Comparison of ENCODE assay signal across 14 cellular contexts in genomic region chr7:91280180-91280579, GRCh38. TPM values are rescaled to one million over a fixed set of nuclear protein-coding genes. Genes with fewer than 3 reads are reported as not detected.
DNase-seq lines count a peak whose midpoint lies in the region; ATAC-seq, FAIRE-seq and TF ChIP-seq lines count a peak whose summit lies in the region.
"Had no signal": no experiment of that assay in that cellular context is flagged by ENCODE, and none has a peak within 500 bp of the region (broad histone marks: within the 10 kb centered on the region; RNA-seq: fewer than 3 reads in every experiment).

No MANE protein-coding gene starts in this region.

- H3K23me2 ChIP-seq in H1 (ENCODE audit: low read depth, low read length), result no peaks in the 10 kb centered on the region; the same call in 1 of the 2 replicates

- no peak overlapping the region for H3K4me2 ChIP-seq in H1 (ENCODE audit: insufficient read depth in 1 of 2, low read depth in 2 of 2, low read length in 2 of 2)
- H3K4me2 ChIP-seq: BLaER1 had no signal

- no peak overlapping the region for H2AK5ac ChIP-seq in H1 (ENCODE audit: low read depth, low read length)

- TF ChIP-seq CTCF in GM12865 (IDR thresholded peaks at IDR 0.05; ENCODE audit: insufficient read depth, low read depth, low read length, missing control alignments) (no peak), H1 (IDR thresholded peaks at IDR 0.05; ENCODE audit: control extremely low read depth in 1 of 3, insufficient read depth in 1 of 3, low read depth in 1 of 3, low read length in 3 of 3) (no peak), breast epithelium (IDR thresholded peaks at IDR 0.05) (no peak), D721Med (IDR thresholded peaks at IDR 0.05; ENCODE audit: insufficient read depth, missing control alignments) (no peak)

- no peak for TF ChIP-seq EP300 in H1 (IDR thresholded peaks at IDR 0.05; ENCODE audit: borderline replicate concordance in 1 of 2, low read depth in 2 of 2, low read length in 2 of 2)

- H3K27me3 ChIP-seq in H1 (replicated peaks in 1 of 4; ENCODE audit: control insufficient read depth in 3 of 4, extremely low read depth in 1 of 4, insufficient read depth in 3 of 4, low read length in 3 of 4) (no peaks in the 10 kb centered on the region; a peak in 2 of 7 replicates), breast epithelium (no peaks in the 10 kb centered on the region)
- H3K27me3 ChIP-seq: BLaER1 had no signal

- no peak overlapping the region for H4K91ac ChIP-seq in H1 (replicated peaks; ENCODE audit: insufficient read length, low read length)

- intact Hi-C loops in breast epithelium (cut with DNase I; ENCODE audit: low total_unique reads), result no loop called here

- H4K5ac ChIP-seq in H1 (ENCODE audit: insufficient read length, low read depth, low read length), result no peak overlapping the region

- no peak overlapping the region for H3K23ac ChIP-seq in H1 (ENCODE audit: insufficient read length)

- TF ChIP-seq POLR2A in H1 (IDR thresholded peaks at IDR 0.05; ENCODE audit: control extremely low read depth in 1 of 2, low read depth in 2 of 2, low read length in 2 of 2), result no peak
- TF ChIP-seq POLR2A in breast epithelium (IDR thresholded peaks at IDR 0.05), result no peak

- H3K79me2 ChIP-seq in H1 (ENCODE audit: control insufficient read depth in 1 of 2, insufficient read depth in 2 of 2, low read length in 2 of 2), result no peaks in the 10 kb centered on the region

- H4K20me1 ChIP-seq in H1 (replicated peaks in 1 of 2; ENCODE audit: control insufficient read depth in 1 of 2, insufficient read depth in 2 of 2, low read length in 2 of 2), result no peaks in the 10 kb centered on the region
- H4K20me1 ChIP-seq: BLaER1 had no signal

- DNase-seq in GM12865 (ENCODE audit: low read depth) (peak; percentile 49), H1 (ENCODE audit: low read depth in 1 of 2, low spot score in 2 of 2) (no peak), breast epithelium (ENCODE audit: low spot score in 2 of 2) (no peak), D721Med (ENCODE audit: insufficient read length, low spot score) (no peak)
- DNase-seq in activated CD4-positive, CD25-positive, alpha-beta regulatory T cell treated with anti-CD3 and anti-CD28 coated beads, Interleukin-2, amount 50 U/mL, for 72 hours, result no peak
- DNase-seq: central memory CD4-positive, alpha-beta T cell; MV-4-11; PC-3; stimulated activated CD4-positive, alpha-beta T cell treated with anti-CD3 and anti-CD28 coated beads, Interleukin-4, amount 100 ng/mL, for 1 hour had no signal

- no peak overlapping the region for H2BK120ac ChIP-seq in H1 (replicated peaks; ENCODE audit: low read depth, low read length)

- no peak overlapping the region for H3K9ac ChIP-seq in H1 (replicated peaks in 1 of 4; ENCODE audit: extremely low read depth in 1 of 4, low read depth in 3 of 4, low read length in 3 of 4)
- H3K9ac ChIP-seq: BLaER1 had no signal

- H2AFZ ChIP-seq in H1 (ENCODE audit: low read length), result no peak overlapping the region

- H2BK20ac ChIP-seq in H1 (ENCODE audit: low read length), result no peak overlapping the region

- no peak overlapping the region for H2BK15ac ChIP-seq in H1 (ENCODE audit: low read length)

- CTCF ChIA-PET in H1 (lab: Charles Lee; ENCODE audit: partially characterized antibody), result interaction anchor here (1.1 to 1.4 kb wide), 3 partner anchors 13 to 358 kb away, joined by 3 to 6 read pairs (median 3); no protein-coding TSS in a partner anchor

- no peak overlapping the region for H2BK12ac ChIP-seq in H1 (ENCODE audit: low read depth, low read length)

- WGBS in H1 (ENCODE audit: extremely low coverage in 1 of 2, insufficient coverage in 1 of 2, insufficient read length in 1 of 2, insufficient replicate concordance in 2 of 2, low coverage in 1 of 2, low lambda C conversion rate in 2 of 2, missing lambda C conversion rate in 1 of 2), 2 experiments, result 21% methylated on average over 1 of the region's 1 CpG; no CpG with 5 or more reads in 1 of the 2 experiments

- H3K9me3 ChIP-seq in H1 (ENCODE audit: insufficient read depth in 2 of 2, low read depth in 1 of 2, low read length in 1 of 2), result no peaks in the 10 kb centered on the region
- no peaks in the 10 kb centered on the region for H3K9me3 ChIP-seq in breast epithelium
- H3K9me3 ChIP-seq: BLaER1 had no signal

- H3K14ac ChIP-seq in H1 (ENCODE audit: insufficient read length), result no peak overlapping the region

- no peaks in the 10 kb centered on the region for H3K36me3 ChIP-seq in H1 (ENCODE audit: control insufficient read depth in 2 of 4, insufficient read depth in 4 of 4, low read length in 3 of 4)
- H3K36me3 ChIP-seq in breast epithelium, result no peaks in the 10 kb centered on the region
- H3K36me3 ChIP-seq: BLaER1 had no signal

- no peak overlapping the region for H4K8ac ChIP-seq in H1 (ENCODE audit: extremely low read depth, insufficient read depth, low read length)

- H3K27ac ChIP-seq in H1 (ENCODE audit: low read depth, low read length) (no peak overlapping the region), breast epithelium (no peak overlapping the region)
- H3K27ac ChIP-seq: BLaER1, epithelial cell of prostate had no signal

- FAIRE-seq in H1 (lab: Jason Lieb, UNC) (no peak), D721Med (lab: Jason Lieb, UNC) (no peak)

- TF ChIP-seq RAD21 in H1 (IDR thresholded peaks at IDR 0.05 in 1 of 2, conservative IDR thresholded peaks at IDR 0.05 in 1 of 2; ENCODE audit: low read depth in 2 of 2, low read length in 2 of 2), result 0 out of 4 replicates have a peak, but pooled peaks have one; percentile 11 to 12

- no peak overlapping the region for H3K18ac ChIP-seq in H1 (ENCODE audit: extremely low read depth, low read length)

- no peak overlapping the region for H2BK5ac ChIP-seq in H1 (ENCODE audit: low read depth, low read length)

- H3K4ac ChIP-seq in H1 (replicated peaks; ENCODE audit: insufficient read length, low read depth, low read length), result no peak overlapping the region

- ATAC-seq in GM21423 (IDR thresholded peaks at IDR 0.05; ENCODE audit: unreplicated experiment) (peak; percentile 49), HG03439 (IDR thresholded peaks at IDR 0.05; ENCODE audit: unreplicated experiment) (peak; percentile 53), GM21526 (IDR thresholded peaks at IDR 0.05; ENCODE audit: low FRiP score, unreplicated experiment) (no peak)
- ATAC-seq: PC-3 had no signal

- H3K4me3 ChIP-seq in GM12865 (ENCODE audit: low read depth, low read length), result no peak overlapping the region
- no peak overlapping the region for H3K4me3 ChIP-seq in H1 (ENCODE audit: extremely low read depth in 1 of 4, insufficient read depth in 2 of 4, low read depth in 3 of 4, low read length in 4 of 4)
- H3K4me3 ChIP-seq in breast epithelium, result no peak overlapping the region
- H3K4me3 ChIP-seq: BLaER1 had no signal

- POLR2A ChIA-PET in H1 (lab: Charles Lee; ENCODE audit: partially characterized antibody), result interaction anchor here (0.6 kb wide), 1 partner anchor 144 kb away, joined by 3 read pairs; no protein-coding TSS in a partner anchor

- no peaks in the 10 kb centered on the region for H3K79me1 ChIP-seq in H1 (ENCODE audit: low read depth, low read length)

- H3K56ac ChIP-seq in H1 (replicated peaks; ENCODE audit: insufficient read length, low read depth, low read length), result no peak overlapping the region

- no peaks in the 10 kb centered on the region for H3K4me1 ChIP-seq in H1 (replicated peaks in 1 of 4; ENCODE audit: control insufficient read depth in 3 of 4, insufficient read depth in 4 of 4, low read length in 3 of 4)
- H3K4me1 ChIP-seq in breast epithelium, result no peaks in the 10 kb centered on the region
- H3K4me1 ChIP-seq: BLaER1 had no signal

TF ChIP-seq in H1, 55 proteins besides CTCF, POLR2A, EP300 and RAD21:
- no peak for TF ChIP-seq GTF2F1 (IDR thresholded peaks at IDR 0.05; ENCODE audit: borderline replicate concordance, low read depth, low read length)
- TF ChIP-seq TAF1 (IDR thresholded peaks at IDR 0.05; ENCODE audit: low read depth, low read length), result no peak
- TF ChIP-seq JUND (IDR thresholded peaks at IDR 0.05; ENCODE audit: low read length), result no peak
- no peak for TF ChIP-seq EGR1 (IDR thresholded peaks at IDR 0.05; ENCODE audit: borderline replicate concordance, low read depth, low read length)
- TF ChIP-seq CHD2 (IDR thresholded peaks at IDR 0.05; ENCODE audit: low read length), result no peak
- TF ChIP-seq ZNF274 (IDR thresholded peaks at IDR 0.05; ENCODE audit: borderline replicate concordance, extremely low read depth, low read length), result no peak
- TF ChIP-seq BRCA1 (IDR thresholded peaks at IDR 0.05; ENCODE audit: low read depth, low read length), result no peak
- TF ChIP-seq EZH2 (IDR thresholded peaks at IDR 0.05; ENCODE audit: low read depth, low read length, severe bottlenecking), result no peak
- no peak for TF ChIP-seq SAP30 (IDR thresholded peaks at IDR 0.05; ENCODE audit: insufficient read depth, insufficient replicate concordance, low read length)
- no peak for TF ChIP-seq NANOG (IDR thresholded peaks at IDR 0.05; ENCODE audit: insufficient read depth, low read depth, low read length, poor library complexity, severe bottlenecking)
- no peak for TF ChIP-seq RXRA (IDR thresholded peaks at IDR 0.05; ENCODE audit: insufficient read depth, low read depth, low read length)
- TF ChIP-seq E2F6 (IDR thresholded peaks at IDR 0.05), result no peak
- no peak for TF ChIP-seq POLR2AphosphoS5 (IDR thresholded peaks at IDR 0.05; ENCODE audit: low read depth, low read length)
- no peak for TF ChIP-seq CBX5 (IDR thresholded peaks at IDR 0.05; ENCODE audit: low read depth, low read length)
- TF ChIP-seq SRF (IDR thresholded peaks at IDR 0.05; ENCODE audit: low read depth, low read length), result no peak

RNA-seq across cellular contexts. Expression of gene FZD1, which starts 15.9 kb away (rescaled TPM):
- total RNA-seq in H1 (2021; fragmentation: NEBNext Ultra II Directional; extraction: Animal tissue kit (Norgen Biotek cat#: 25700)), result 0.88 and 0.91 TPM in 2 replicates
- 0.62 and 0.77 TPM in 2 replicates for polyA plus RNA-seq in H1 (2011; rRNA removed)
- 0.65 TPM for polyA plus RNA-seq in H1 (2011; cell fraction: cytosol; rRNA removed)
- 0.78 TPM for polyA plus RNA-seq in H1 (2011; cell fraction: nucleus; rRNA removed)
- 0.53 to 0.66 TPM (median 0.59 TPM) in 4 replicates for polyA plus RNA-seq in H1 (2012, experiment 1 of 2)
- polyA plus RNA-seq in H1 (2012, experiment 2 of 2), result 0.38 TPM
- 0.63 TPM for polyA plus RNA-seq in H1 (2013, experiment 1 of 2)
- 0.63 TPM for polyA plus RNA-seq in H1 (2013, experiment 2 of 2)
- 0.63 and 0.68 TPM in 2 replicates for polyA minus RNA-seq in H1 (2011; rRNA and poly(A)+ RNA removed)
- 1.7 TPM for polyA minus RNA-seq in H1 (2011; cell fraction: cytosol; rRNA and poly(A)+ RNA removed)
- 1.5 TPM for polyA minus RNA-seq in H1 (2011; cell fraction: nucleus; rRNA and poly(A)+ RNA removed)
- 10 to 100 TPM; 11.0 to 36.1 (median 20.0) TPM for total RNA-seq in breast epithelium
